ENCODE assay signal across 1 cellular context in the genomic region with DNA sequence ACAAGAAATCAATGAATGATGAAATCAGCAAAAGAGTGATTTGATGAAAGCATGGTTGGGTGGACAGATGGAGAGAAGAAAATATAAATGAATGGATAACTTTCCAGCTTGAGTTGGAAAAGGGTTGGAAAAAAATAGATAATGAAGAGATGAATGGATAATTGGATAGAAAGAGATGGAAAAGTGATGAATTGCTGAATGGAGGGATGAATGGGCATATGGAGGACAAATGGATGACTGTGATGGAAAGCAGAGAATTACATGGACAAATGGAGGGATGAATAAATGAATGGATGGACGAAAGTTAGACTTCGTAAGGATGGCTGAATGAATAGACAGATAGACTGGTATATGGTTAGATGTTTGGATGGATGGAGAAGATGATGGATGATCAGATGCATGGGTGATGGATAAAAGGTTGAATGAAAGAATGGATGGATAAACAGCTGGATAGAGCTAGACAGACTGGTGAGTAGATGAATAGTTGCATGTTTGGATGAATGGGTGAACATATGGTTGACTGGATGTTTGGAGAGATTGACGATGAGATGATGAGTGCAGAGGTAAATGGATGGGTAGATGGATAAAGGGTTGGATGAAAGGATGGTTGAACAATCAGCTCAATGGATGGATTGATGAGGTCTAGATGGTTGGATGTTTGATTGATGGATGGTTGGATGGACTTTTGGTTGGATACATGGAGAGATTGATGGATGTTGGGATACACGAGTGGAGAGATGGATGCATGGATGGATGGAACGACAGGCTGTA.
TF ChIP-seq lines count a peak whose summit lies in the region.

No MANE protein-coding gene starts in this region.

TF ChIP-seq in HEK293, 187 proteins besides CTCF, POLR2A, EP300 and RAD21 (continued from another document and continues in another):
- TF ChIP-seq ZBTB48 (tag by site-specific recombination; IDR thresholded peaks at IDR 0.05): no peak; the same call in 1 of the 2 replicates
- no peak for TF ChIP-seq ZNF664 (tag by site-specific recombination; IDR thresholded peaks at IDR 0.05)
- TF ChIP-seq GFI1B (tag by site-specific recombination; IDR thresholded peaks at IDR 0.05): no peak
- peak; percentile 51; the same call in 1 of the 2 replicates for TF ChIP-seq ZNF148 (tag by site-specific recombination; IDR thresholded peaks at IDR 0.05; ENCODE audit: borderline replicate concordance)
- TF ChIP-seq ZNF416 (tag by site-specific recombination; IDR thresholded peaks at IDR 0.05): peak; percentile 61; the same call in 1 of the 2 replicates
- TF ChIP-seq MYNN (tag by site-specific recombination; IDR thresholded peaks at IDR 0.05; ENCODE audit: borderline replicate concordance): no peak
- TF ChIP-seq ZNF670 (tag by site-specific recombination; IDR thresholded peaks at IDR 0.05; ENCODE audit: low read depth): no peak
- TF ChIP-seq SALL2 (tag by site-specific recombination; IDR thresholded peaks at IDR 0.05; ENCODE audit: borderline replicate concordance): no peak
- TF ChIP-seq ZNF501 (tag by site-specific recombination; IDR thresholded peaks at IDR 0.05): no peak
- 0 out of 2 replicates have a peak, but pooled peaks have one; percentile 53 for TF ChIP-seq ZNF133 (tag by site-specific recombination; IDR thresholded peaks at IDR 0.05)
- no peak for TF ChIP-seq ZNF121 (tag by site-specific recombination; IDR thresholded peaks at IDR 0.05)
- no peak for TF ChIP-seq ZSCAN23 (tag by site-specific recombination; IDR thresholded peaks at IDR 0.05)
- TF ChIP-seq, protein P1, sequence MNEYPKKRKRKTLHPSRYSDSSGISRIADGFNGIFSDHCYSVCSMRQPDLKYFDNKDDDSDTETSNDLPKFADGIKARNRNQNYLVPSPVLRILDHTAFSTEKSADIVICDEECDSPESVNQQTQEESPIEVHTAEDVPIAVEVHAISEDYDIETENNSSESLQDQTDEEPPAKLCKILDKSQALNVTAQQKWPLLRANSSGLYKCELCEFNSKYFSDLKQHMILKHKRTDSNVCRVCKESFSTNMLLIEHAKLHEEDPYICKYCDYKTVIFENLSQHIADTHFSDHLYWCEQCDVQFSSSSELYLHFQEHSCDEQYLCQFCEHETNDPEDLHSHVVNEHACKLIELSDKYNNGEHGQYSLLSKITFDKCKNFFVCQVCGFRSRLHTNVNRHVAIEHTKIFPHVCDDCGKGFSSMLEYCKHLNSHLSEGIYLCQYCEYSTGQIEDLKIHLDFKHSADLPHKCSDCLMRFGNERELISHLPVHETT (tag by site-specific recombination; IDR thresholded peaks at IDR 0.05): no peak
- no peak for TF ChIP-seq MZF1 (tag by site-specific recombination; IDR thresholded peaks at IDR 0.05; ENCODE audit: borderline replicate concordance)
- no peak for TF ChIP-seq ZNF391 (tag by site-specific recombination; IDR thresholded peaks at IDR 0.05; ENCODE audit: borderline replicate concordance, low read depth)
- TF ChIP-seq SCRT2 (tag by site-specific recombination; IDR thresholded peaks at IDR 0.05): no peak
- TF ChIP-seq HOXC10 (CRISPR knock-in tag; IDR thresholded peaks at IDR 0.05): no peak
- no peak for TF ChIP-seq ZNF341 (tag by site-specific recombination; IDR thresholded peaks at IDR 0.05; ENCODE audit: low read depth)
- TF ChIP-seq, protein P2, sequence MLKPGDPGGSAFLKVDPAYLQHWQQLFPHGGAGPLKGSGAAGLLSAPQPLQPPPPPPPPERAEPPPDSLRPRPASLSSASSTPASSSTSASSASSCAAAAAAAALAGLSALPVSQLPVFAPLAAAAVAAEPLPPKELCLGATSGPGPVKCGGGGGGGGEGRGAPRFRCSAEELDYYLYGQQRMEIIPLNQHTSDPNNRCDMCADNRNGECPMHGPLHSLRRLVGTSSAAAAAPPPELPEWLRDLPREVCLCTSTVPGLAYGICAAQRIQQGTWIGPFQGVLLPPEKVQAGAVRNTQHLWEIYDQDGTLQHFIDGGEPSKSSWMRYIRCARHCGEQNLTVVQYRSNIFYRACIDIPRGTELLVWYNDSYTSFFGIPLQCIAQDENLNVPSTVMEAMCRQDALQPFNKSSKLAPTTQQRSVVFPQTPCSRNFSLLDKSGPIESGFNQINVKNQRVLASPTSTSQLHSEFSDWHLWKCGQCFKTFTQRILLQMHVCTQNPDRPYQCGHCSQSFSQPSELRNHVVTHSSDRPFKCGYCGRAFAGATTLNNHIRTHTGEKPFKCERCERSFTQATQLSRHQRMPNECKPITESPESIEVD (tag by site-specific recombination; IDR thresholded peaks at IDR 0.05): no peak
- TF ChIP-seq ZSCAN16 (tag by site-specific recombination; IDR thresholded peaks at IDR 0.05): no peak
- no peak for TF ChIP-seq ZFP37 (tag by site-specific recombination; IDR thresholded peaks at IDR 0.05)
- TF ChIP-seq, protein P3, sequence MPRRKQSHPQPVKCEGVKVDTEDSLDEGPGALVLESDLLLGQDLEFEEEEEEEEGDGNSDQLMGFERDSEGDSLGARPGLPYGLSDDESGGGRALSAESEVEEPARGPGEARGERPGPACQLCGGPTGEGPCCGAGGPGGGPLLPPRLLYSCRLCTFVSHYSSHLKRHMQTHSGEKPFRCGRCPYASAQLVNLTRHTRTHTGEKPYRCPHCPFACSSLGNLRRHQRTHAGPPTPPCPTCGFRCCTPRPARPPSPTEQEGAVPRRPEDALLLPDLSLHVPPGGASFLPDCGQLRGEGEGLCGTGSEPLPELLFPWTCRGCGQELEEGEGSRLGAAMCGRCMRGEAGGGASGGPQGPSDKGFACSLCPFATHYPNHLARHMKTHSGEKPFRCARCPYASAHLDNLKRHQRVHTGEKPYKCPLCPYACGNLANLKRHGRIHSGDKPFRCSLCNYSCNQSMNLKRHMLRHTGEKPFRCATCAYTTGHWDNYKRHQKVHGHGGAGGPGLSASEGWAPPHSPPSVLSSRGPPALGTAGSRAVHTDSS (tag by site-specific recombination; IDR thresholded peaks at IDR 0.05): no peak
- TF ChIP-seq ZNF311 (tag by site-specific recombination; IDR thresholded peaks at IDR 0.05; ENCODE audit: borderline replicate concordance): peak; percentile 33; the same call in 1 of the 2 replicates
- no peak for TF ChIP-seq ZNF549 (tag by site-specific recombination; IDR thresholded peaks at IDR 0.05)
- TF ChIP-seq, protein P4, sequence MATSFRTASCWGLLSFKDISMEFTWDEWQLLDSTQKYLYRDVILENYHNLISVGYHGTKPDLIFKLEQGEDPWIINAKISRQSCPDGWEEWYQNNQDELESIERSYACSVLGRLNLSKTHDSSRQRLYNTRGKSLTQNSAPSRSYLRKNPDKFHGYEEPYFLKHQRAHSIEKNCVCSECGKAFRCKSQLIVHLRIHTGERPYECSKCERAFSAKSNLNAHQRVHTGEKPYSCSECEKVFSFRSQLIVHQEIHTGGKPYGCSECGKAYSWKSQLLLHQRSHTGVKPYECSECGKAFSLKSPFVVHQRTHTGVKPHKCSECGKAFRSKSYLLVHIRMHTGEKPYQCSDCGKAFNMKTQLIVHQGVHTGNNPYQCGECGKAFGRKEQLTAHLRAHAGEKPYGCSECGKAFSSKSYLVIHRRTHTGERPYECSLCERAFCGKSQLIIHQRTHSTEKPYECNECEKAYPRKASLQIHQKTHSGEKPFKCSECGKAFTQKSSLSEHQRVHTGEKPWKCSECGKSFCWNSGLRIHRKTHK (tag by site-specific recombination; IDR thresholded peaks at IDR 0.05): peak; percentile 49; the same call in 1 of the 2 replicates
- TF ChIP-seq SCRT1 (tag by site-specific recombination; IDR thresholded peaks at IDR 0.05; ENCODE audit: borderline replicate concordance): no peak
- no peak for TF ChIP-seq ZNF610 (tag by site-specific recombination; IDR thresholded peaks at IDR 0.05; ENCODE audit: borderline replicate concordance)
- TF ChIP-seq PRDM1 (tag by site-specific recombination; IDR thresholded peaks at IDR 0.05): peak; percentile 43
- TF ChIP-seq ZNF19 (tag by site-specific recombination; IDR thresholded peaks at IDR 0.05; ENCODE audit: low read depth): no peak
- no peak for TF ChIP-seq KLF1 (tag by site-specific recombination; IDR thresholded peaks at IDR 0.05)
- no peak for TF ChIP-seq ZBTB11 (tag by site-specific recombination; conservative IDR thresholded peaks at IDR 0.05; ENCODE audit: low read depth)
- TF ChIP-seq IKZF3 (tag by site-specific recombination; IDR thresholded peaks at IDR 0.05): no peak
- TF ChIP-seq ZNF266 (tag by site-specific recombination; IDR thresholded peaks at IDR 0.05; ENCODE audit: low read depth): no peak
- TF ChIP-seq ZNF837 (tag by site-specific recombination; IDR thresholded peaks at IDR 0.05): no peak
- no peak for TF ChIP-seq ZNF792 (tag by site-specific recombination; IDR thresholded peaks at IDR 0.05)
- TF ChIP-seq ZNF843 (tag by site-specific recombination; IDR thresholded peaks at IDR 0.05): no peak
- no peak for TF ChIP-seq PRDM10 (tag by site-specific recombination; IDR thresholded peaks at IDR 0.05)
- TF ChIP-seq, protein P5, sequence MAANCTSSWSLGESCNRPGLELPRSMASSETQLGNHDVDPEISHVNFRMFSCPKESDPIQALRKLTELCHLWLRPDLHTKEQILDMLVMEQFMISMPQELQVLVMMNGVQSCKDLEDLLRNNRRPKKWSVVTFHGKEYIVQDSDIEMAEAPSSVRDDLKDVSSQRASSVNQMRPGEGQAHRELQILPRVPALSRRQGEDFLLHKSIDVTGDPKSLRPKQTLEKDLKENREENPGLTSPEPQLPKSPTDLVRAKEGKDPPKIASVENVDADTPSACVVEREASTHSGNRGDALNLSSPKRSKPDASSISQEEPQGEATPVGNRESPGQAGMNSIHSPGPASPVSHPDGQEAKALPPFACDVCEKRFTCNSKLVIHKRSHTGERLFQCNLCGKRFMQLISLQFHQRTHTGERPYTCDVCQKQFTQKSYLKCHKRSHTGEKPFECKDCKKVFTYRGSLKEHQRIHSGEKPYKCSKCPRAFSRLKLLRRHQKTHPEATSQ (tag by site-specific recombination; IDR thresholded peaks at IDR 0.05): no peak
